ENCODE assay signal across 1 cellular context in the genomic region with DNA sequence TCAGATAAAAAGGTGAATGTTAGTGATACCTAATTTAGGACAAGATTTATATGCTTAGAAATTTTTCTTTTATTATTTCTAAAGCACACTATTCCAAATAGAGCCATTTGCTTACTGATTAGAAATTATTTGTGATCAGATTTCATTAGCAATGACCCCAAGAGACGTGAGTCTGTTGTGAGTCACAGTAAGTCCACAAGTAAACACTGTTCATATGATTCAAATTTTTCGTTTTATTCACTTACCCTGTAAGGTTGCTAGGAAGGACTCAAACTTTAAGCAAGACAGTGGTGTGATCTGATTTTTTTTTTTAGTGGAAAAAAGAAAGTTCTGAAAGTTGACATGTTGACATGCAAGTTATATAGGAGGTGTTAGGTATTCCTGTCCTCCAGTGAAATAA.
TF ChIP-seq lines count a peak whose summit lies in the region.

No MANE protein-coding gene starts in this region.

TF ChIP-seq in GM12878, 131 proteins besides CTCF, POLR2A, EP300 and RAD21:
- TF ChIP-seq, protein P1, sequence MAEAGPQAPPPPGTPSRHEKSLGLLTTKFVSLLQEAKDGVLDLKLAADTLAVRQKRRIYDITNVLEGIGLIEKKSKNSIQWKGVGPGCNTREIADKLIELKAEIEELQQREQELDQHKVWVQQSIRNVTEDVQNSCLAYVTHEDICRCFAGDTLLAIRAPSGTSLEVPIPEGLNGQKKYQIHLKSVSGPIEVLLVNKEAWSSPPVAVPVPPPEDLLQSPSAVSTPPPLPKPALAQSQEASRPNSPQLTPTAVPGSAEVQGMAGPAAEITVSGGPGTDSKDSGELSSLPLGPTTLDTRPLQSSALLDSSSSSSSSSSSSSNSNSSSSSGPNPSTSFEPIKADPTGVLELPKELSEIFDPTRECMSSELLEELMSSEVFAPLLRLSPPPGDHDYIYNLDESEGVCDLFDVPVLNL (IDR thresholded peaks at IDR 0.05; ENCODE audit: low read depth, low read length), result no peak
TF ChIP-seq in GM12878: peak in this region for 0.
